In genomic region chr7:134378562-134378961, GRCh38 we compare ENCODE assay signal across 27 cellular contexts.
"Had no signal": no experiment of that assay in that cellular context is flagged by ENCODE, and none has a peak within 500 bp of the region (broad histone marks: within the 10 kb centered on the region; RNA-seq: fewer than 3 reads in every experiment).

No MANE protein-coding gene starts in this region.

- H3K4me2 ChIP-seq: neural progenitor cell had no signal

- H3K36me3 Mint-ChIP-seq: natural killer cell, neural progenitor cell had no signal

- H3K9me3 ChIP-seq: heart right ventricle, left lung, lower lobe of right lung, right atrium auricular region, suprapubic skin, tibial nerve had no signal

- H3K36me3 ChIP-seq: heart right ventricle, left lung, lower lobe of right lung, neural progenitor cell, right atrium auricular region, suprapubic skin, tibial nerve had no signal

- H3K27ac Mint-ChIP-seq: activated CD4-positive, alpha-beta memory T cell treated with anti-CD3 and anti-CD28 coated beads, Interleukin-2, amount 10 ng/mL, durations not matched to agents 7 days and 5 days; activated CD4-positive, alpha-beta T cell treated with anti-CD3 and anti-CD28 coated beads, Interleukin-2, amount 10 ng/mL, durations not matched to agents 24 days and 14 days; activated naive CD8-positive, alpha-beta T cell treated with anti-CD3 and anti-CD28 coated beads, Interleukin-2, amount 50 U/mL, for 24 hours; activated T-cell treated with anti-CD3 and anti-CD28 coated beads, Interleukin-2, amount 50 U/mL, for 24 hours; effector memory CD8-positive, alpha-beta T cell; natural killer cell; neural progenitor cell had no signal

- H3K4me3 Mint-ChIP-seq: activated CD4-positive, alpha-beta memory T cell treated with anti-CD3 and anti-CD28 coated beads, Interleukin-2, amount 10 ng/mL, durations not matched to agents 7 days and 5 days; activated CD4-positive, alpha-beta T cell treated with anti-CD3 and anti-CD28 coated beads, Interleukin-2, amount 10 ng/mL, durations not matched to agents 24 days and 14 days; activated naive CD8-positive, alpha-beta T cell treated with anti-CD3 and anti-CD28 coated beads, Interleukin-2, amount 50 U/mL, for 24 hours; activated T-cell treated with anti-CD3 and anti-CD28 coated beads, Interleukin-2, amount 50 U/mL, for 24 hours; effector memory CD8-positive, alpha-beta T cell; natural killer cell; neural progenitor cell had no signal

- H3K27me3 Mint-ChIP-seq: activated CD4-positive, alpha-beta memory T cell treated with anti-CD3 and anti-CD28 coated beads, Interleukin-2, amount 10 ng/mL, durations not matched to agents 7 days and 5 days had no signal

- H3K4me1 Mint-ChIP-seq: activated CD4-positive, alpha-beta memory T cell treated with anti-CD3 and anti-CD28 coated beads, Interleukin-2, amount 10 ng/mL, durations not matched to agents 7 days and 5 days; activated CD4-positive, alpha-beta T cell treated with anti-CD3 and anti-CD28 coated beads, Interleukin-2, amount 10 ng/mL, durations not matched to agents 24 days and 14 days; activated naive CD8-positive, alpha-beta T cell treated with anti-CD3 and anti-CD28 coated beads, Interleukin-2, amount 50 U/mL, for 24 hours; natural killer cell; neural progenitor cell had no signal

- H3K27ac ChIP-seq: heart right ventricle, left lung, lower lobe of right lung, neural progenitor cell, right atrium auricular region, suprapubic skin, tibial nerve, VCaP had no signal

- DNase-seq: activated CD4-positive, alpha-beta memory T cell treated with anti-CD3 and anti-CD28 coated beads, Interleukin-2, amount 10 ng/mL, durations not matched to agents 7 days and 5 days; activated CD4-positive, alpha-beta T cell treated with anti-CD3 and anti-CD28 coated beads, Interleukin-2, amount 10 ng/mL, durations not matched to agents 24 days and 14 days; activated CD4-positive, CD25-positive, alpha-beta regulatory T cell treated with anti-CD3 and anti-CD28 coated beads, Interleukin-2, amount 50 U/mL, for 72 hours; activated CD8-positive, alpha-beta memory T cell treated with anti-CD3 and anti-CD28 coated beads, Interleukin-2, amount 50 U/mL, for 48 hours; activated gamma-delta T cell; activated naive CD4-positive, alpha-beta T cell treated with anti-CD3 and anti-CD28 coated beads, Interleukin-2, amount 50 U/mL, for 16 hours; activated naive CD8-positive, alpha-beta T cell treated with anti-CD3 and anti-CD28 coated beads, Interleukin-2, amount 50 U/mL, for 24 hours; activated T-cell treated with anti-CD3 and anti-CD28 coated beads, Interleukin-2, amount 50 U/mL, for 24 hours; amygdala; caudate nucleus; cortex of kidney; effector memory CD8-positive, alpha-beta T cell; foreskin fibroblast; heart right ventricle; left lung; lower lobe of right lung; mesendoderm; natural killer cell; occipital lobe; stimulated activated CD4-positive, alpha-beta T cell treated with anti-CD3 and anti-CD28 coated beads, Interleukin-15, amount 100 ng/mL, for 24 hours; stimulated activated CD4-positive, alpha-beta T cell treated with anti-CD3 and anti-CD28 coated beads, Interleukin-2, amount 100 ng/mL, for 24 hours; stimulated activated naive CD4-positive, alpha-beta T cell had no signal

- ATAC-seq: activated naive CD8-positive, alpha-beta T cell treated with anti-CD3 and anti-CD28 coated beads, Interleukin-2, amount 50 U/mL, for 24 hours; effector memory CD8-positive, alpha-beta T cell; heart right ventricle; left lung; lower lobe of right lung; natural killer cell had no signal

- H2AFZ ChIP-seq: neural progenitor cell had no signal

- H3K9ac ChIP-seq: neural progenitor cell had no signal

- H3K9me3 Mint-ChIP-seq: activated CD4-positive, alpha-beta T cell treated with anti-CD3 and anti-CD28 coated beads, Interleukin-2, amount 10 ng/mL, durations not matched to agents 24 days and 14 days; activated naive CD8-positive, alpha-beta T cell treated with anti-CD3 and anti-CD28 coated beads, Interleukin-2, amount 50 U/mL, for 24 hours; activated T-cell treated with anti-CD3 and anti-CD28 coated beads, Interleukin-2, amount 50 U/mL, for 24 hours; natural killer cell had no signal

- H3K27me3 ChIP-seq: left lung, neural progenitor cell, right atrium auricular region, tibial nerve had no signal

- H3K4me3 ChIP-seq: heart right ventricle, left lung, lower lobe of right lung, neural progenitor cell, right atrium auricular region, suprapubic skin, tibial nerve had no signal

- H3K4me1 ChIP-seq: heart right ventricle, left lung, lower lobe of right lung, neural progenitor cell, right atrium auricular region, suprapubic skin, tibial nerve had no signal
